Comparison of ENCODE assay signal across 1 cellular context in the genomic region with DNA sequence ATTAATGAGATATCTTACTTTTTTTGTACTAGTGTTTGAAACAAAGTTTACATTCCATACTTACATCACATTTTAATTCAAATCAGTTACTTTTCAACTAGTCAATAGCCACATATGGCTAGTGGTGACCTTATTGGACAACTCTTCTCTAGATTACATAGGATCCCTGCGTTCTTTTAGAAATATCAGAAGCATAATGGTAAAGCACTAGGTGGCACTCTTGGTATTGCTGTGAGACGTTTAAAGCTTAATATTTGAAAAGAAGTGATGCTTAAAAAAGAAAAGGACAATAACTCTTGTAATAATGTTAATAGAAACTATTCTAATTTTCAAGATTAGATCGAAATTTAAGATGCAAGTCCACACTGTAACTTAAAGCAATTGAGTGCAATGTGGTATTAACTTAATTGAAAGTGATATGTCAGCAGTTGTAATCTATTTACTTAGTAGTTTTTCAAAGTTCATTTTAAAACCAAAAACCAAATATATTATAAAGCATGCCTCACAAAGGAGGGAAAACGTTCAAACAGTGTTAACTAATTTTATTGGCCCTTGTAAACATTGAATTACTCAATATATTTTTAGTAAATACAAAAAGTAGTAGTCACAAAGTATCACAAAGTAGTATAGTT.
TF ChIP-seq lines count a peak whose summit lies in the region.

No MANE protein-coding gene starts in this region.

TF ChIP-seq in GM12878, 131 proteins besides CTCF, POLR2A, EP300 and RAD21 (continued from another document):
- TF ChIP-seq, protein P1, sequence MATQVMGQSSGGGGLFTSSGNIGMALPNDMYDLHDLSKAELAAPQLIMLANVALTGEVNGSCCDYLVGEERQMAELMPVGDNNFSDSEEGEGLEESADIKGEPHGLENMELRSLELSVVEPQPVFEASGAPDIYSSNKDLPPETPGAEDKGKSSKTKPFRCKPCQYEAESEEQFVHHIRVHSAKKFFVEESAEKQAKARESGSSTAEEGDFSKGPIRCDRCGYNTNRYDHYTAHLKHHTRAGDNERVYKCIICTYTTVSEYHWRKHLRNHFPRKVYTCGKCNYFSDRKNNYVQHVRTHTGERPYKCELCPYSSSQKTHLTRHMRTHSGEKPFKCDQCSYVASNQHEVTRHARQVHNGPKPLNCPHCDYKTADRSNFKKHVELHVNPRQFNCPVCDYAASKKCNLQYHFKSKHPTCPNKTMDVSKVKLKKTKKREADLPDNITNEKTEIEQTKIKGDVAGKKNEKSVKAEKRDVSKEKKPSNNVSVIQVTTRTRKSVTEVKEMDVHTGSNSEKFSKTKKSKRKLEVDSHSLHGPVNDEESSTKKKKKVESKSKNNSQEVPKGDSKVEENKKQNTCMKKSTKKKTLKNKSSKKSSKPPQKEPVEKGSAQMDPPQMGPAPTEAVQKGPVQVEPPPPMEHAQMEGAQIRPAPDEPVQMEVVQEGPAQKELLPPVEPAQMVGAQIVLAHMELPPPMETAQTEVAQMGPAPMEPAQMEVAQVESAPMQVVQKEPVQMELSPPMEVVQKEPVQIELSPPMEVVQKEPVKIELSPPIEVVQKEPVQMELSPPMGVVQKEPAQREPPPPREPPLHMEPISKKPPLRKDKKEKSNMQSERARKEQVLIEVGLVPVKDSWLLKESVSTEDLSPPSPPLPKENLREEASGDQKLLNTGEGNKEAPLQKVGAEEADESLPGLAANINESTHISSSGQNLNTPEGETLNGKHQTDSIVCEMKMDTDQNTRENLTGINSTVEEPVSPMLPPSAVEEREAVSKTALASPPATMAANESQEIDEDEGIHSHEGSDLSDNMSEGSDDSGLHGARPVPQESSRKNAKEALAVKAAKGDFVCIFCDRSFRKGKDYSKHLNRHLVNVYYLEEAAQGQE (IDR thresholded peaks at IDR 0.05; ENCODE audit: low read depth, low read length), result no peak
- no peak for TF ChIP-seq EZH2 (IDR thresholded peaks at IDR 0.05; ENCODE audit: borderline replicate concordance, control insufficient read depth, low read depth, low read length)
